Comparison of ENCODE assay signal across 20 cellular contexts in genomic region chr9:112021742-112022141, GRCh38.
DNase-seq lines count a peak whose midpoint lies in the region; ATAC-seq, FAIRE-seq and TF ChIP-seq lines count a peak whose summit lies in the region.
"Had no signal": no experiment of that assay in that cellular context is flagged by ENCODE, and none has a peak within 500 bp of the region (broad histone marks: within the 10 kb centered on the region; RNA-seq: fewer than 3 reads in every experiment).

No MANE protein-coding gene starts in this region.

- CTCF ChIA-PET in IMR-90 (lab: Yijun Ruan, JAX) (interaction anchor here (0.8 to 1.5 kb wide), 4 partner anchors 8 to 20 kb away, joined by 3 to 6 read pairs (median 4); no protein-coding TSS in a partner anchor), K562 (lab: Yijun Ruan, JAX; ENCODE audit: low intra/inter-chr PET ratio) (interaction anchor here (1.0 kb wide), 1 partner anchor 261 kb away, joined by 4 read pairs; no protein-coding TSS in a partner anchor)
- CTCF ChIA-PET in CD4-positive, alpha-beta memory T cell (lab: Charles Lee; ENCODE audit: partially characterized antibody), result interaction anchor here (1.2 to 2.0 kb wide), 2 partner anchors 13 to 53 kb away, joined by 4 to 5 read pairs; no protein-coding TSS in a partner anchor

- TF ChIP-seq RAD21 in IMR-90 (IDR thresholded peaks at IDR 0.05; ENCODE audit: low read length), result no peak
- TF ChIP-seq RAD21 in K562 (CRISPR knock-in tag; conservative IDR thresholded peaks at IDR 0.05 in 1 of 2, IDR thresholded peaks at IDR 0.05 in 1 of 2), result no peak

- H3K27me3 ChIP-seq in IMR-90 (ENCODE audit: control insufficient read depth, insufficient read depth, low read length) (no peaks in the 10 kb centered on the region), K562 (ENCODE audit: control insufficient read depth in 2 of 2, insufficient read depth in 2 of 2, low read length in 2 of 2) (no peaks in the 10 kb centered on the region), skeletal muscle tissue (ENCODE audit: control insufficient read depth in 3 of 3, insufficient read depth in 3 of 3, low read length in 3 of 3) (no peaks in the 10 kb centered on the region), aorta (ENCODE audit: control insufficient read depth in 1 of 2, insufficient read depth in 2 of 2, low read length in 1 of 2) (no peaks in the 10 kb centered on the region)
- no peaks in the 10 kb centered on the region for H3K27me3 ChIP-seq in CD4-positive, alpha-beta memory T cell (ENCODE audit: insufficient read depth, low read length)
- H3K27me3 ChIP-seq: gastroesophageal sphincter, testis had no signal

- no peak for TF ChIP-seq EP300 in K562 (IDR thresholded peaks at IDR 0.05; ENCODE audit: low read length)

- no peak for ATAC-seq in IMR-90 (ENCODE audit: low read depth)
- ATAC-seq in K562, result no peak
- peak; percentile 31 for ATAC-seq in left colon
- no peak for ATAC-seq in aorta (ENCODE audit: low FRiP score)
- ATAC-seq in GM18870 (IDR thresholded peaks at IDR 0.05; ENCODE audit: unreplicated experiment), result no peak
- no peak for ATAC-seq in HG03354 (IDR thresholded peaks at IDR 0.05; ENCODE audit: poor library complexity, severe bottlenecking, unreplicated experiment)
- ATAC-seq: activated T-cell treated with anti-CD3 and anti-CD28 coated beads, Interleukin-2, amount 50 U/mL, for 72 hours; gastroesophageal sphincter had no signal

- H3K27ac ChIP-seq in IMR-90 (ENCODE audit: insufficient read depth, low read length) (no peak overlapping the region), K562 (ENCODE audit: extremely low read depth, low read depth, low read length) (no peak overlapping the region), skeletal muscle tissue (ENCODE audit: low read depth, low read length) (peak overlapping the region; percentile 30), aorta (ENCODE audit: low read depth in 1 of 2, low read length in 2 of 2) (no peak overlapping the region)
- H3K27ac ChIP-seq in CD4-positive, alpha-beta memory T cell (ENCODE audit: low read depth, low read length), result no peak overlapping the region
- H3K27ac ChIP-seq: testis had no signal

- H4K8ac ChIP-seq in IMR-90 (ENCODE audit: low read depth in 2 of 2, low read length in 2 of 2), result peak overlapping the region in 1 of 2 experiments; percentile 61; a peak in 3 of 4 replicates

- H2BK5ac ChIP-seq in IMR-90 (ENCODE audit: low read depth, low read length, poor library complexity, severe bottlenecking), result peak overlapping the region; percentile 28

- H3K4me2 ChIP-seq in IMR-90 (ENCODE audit: low read depth, low read length), result no peak overlapping the region
- H3K4me2 ChIP-seq in K562 (ENCODE audit: insufficient read depth, low read length), result no peak overlapping the region
- H3K4me2 ChIP-seq: GM23338 had no signal

- intact Hi-C loops in IMR-90 (cut with micrococcal nuclease) (no loop called here), K562 (cut with micrococcal nuclease) (no loop called here), left colon (cut with DNase I, micrococcal nuclease) (no loop called here), aorta (cut with DNase I) (no loop called here)
- intact Hi-C loops in CD4-positive, alpha-beta memory T cell (cut with micrococcal nuclease), result no loop called here

- POLR2A ChIA-PET in IMR-90 (lab: Charles Lee; ENCODE audit: unreplicated experiment), result interaction anchor here (0.6 kb wide), 1 partner anchor 114 kb away, joined by 3 read pairs; no protein-coding TSS in a partner anchor
- POLR2A ChIA-PET in K562 (lab: Yijun Ruan, JAX), result interaction anchor here (0.7 to 1.6 kb wide), 3 partner anchors 14 to 471 kb away, joined by 3 to 6 read pairs (median 3); no protein-coding TSS in a partner anchor
- POLR2A ChIA-PET in CD4-positive, alpha-beta memory T cell (lab: Charles Lee; ENCODE audit: partially characterized antibody), result no interaction called here

- H3K79me1 ChIP-seq in IMR-90 (ENCODE audit: low read depth in 1 of 2, low read length in 2 of 2), result 0 out of 4 replicates have a peak, but pooled peaks cover 0 to 2% of the 10 kb centered on the region in 2 experiments

- no peak overlapping the region for H3K27ac Mint-ChIP-seq in CD4-positive, alpha-beta memory T cell
- H3K27ac Mint-ChIP-seq: activated naive CD8-positive, alpha-beta T cell; activated T-cell treated with anti-CD3 and anti-CD28 coated beads, Interleukin-2, amount 50 U/mL, for 72 hours; GM23338 had no signal

- H3K79me2 ChIP-seq in K562 (ENCODE audit: control insufficient read depth, insufficient read depth, low read length), result no peaks in the 10 kb centered on the region

- FAIRE-seq in K562 (lab: Jason Lieb, UNC), result no peak

- H2AFZ ChIP-seq in IMR-90 (replicated peaks; ENCODE audit: low read length, poor library complexity) (no peak overlapping the region), K562 (ENCODE audit: low read depth, low read length) (peak overlapping the region; percentile 61; the same call in 1 of the 2 replicates)
- H2AFZ ChIP-seq: GM23338 had no signal

- H4K5ac ChIP-seq in IMR-90 (ENCODE audit: low read depth, low read length), result peak overlapping the region; percentile 26; the same call in 1 of the 2 replicates

- TF ChIP-seq CTCF in IMR-90 (conservative IDR thresholded peaks at IDR 0.05; ENCODE audit: low read depth, low read length) (no peak), K562 (IDR thresholded peaks at IDR 0.05 in 2 of 3, conservative IDR thresholded peaks at IDR 0.05 in 1 of 3; ENCODE audit: insufficient read depth in 2 of 3, low read depth in 1 of 3, low read length in 3 of 3) (no peak)

- peak overlapping the region; percentile 54; the same call in 1 of the 2 replicates for H2BK120ac ChIP-seq in IMR-90 (ENCODE audit: low read depth, low read length)

- peaks cover 0 to 1% of the 10 kb centered on the region in 2 donors for H3K27me3 Mint-ChIP-seq in CD4-positive, alpha-beta memory T cell

- H3K4me3 ChIP-seq in IMR-90 (ENCODE audit: insufficient read depth, low read depth, low read length) (no peak overlapping the region), K562 (no peak overlapping the region), skeletal muscle tissue (ENCODE audit: low read length in 3 of 3) (no peak overlapping the region), aorta (ENCODE audit: low read length in 2 of 2) (no peak overlapping the region)
- H3K4me3 ChIP-seq in CD4-positive, alpha-beta memory T cell (ENCODE audit: low read length in 2 of 2), result no peak overlapping the region
- H3K4me3 ChIP-seq: gastroesophageal sphincter, GM23338, testis had no signal

- H2AK5ac ChIP-seq in IMR-90 (ENCODE audit: low read depth, low read length), result peak overlapping the region; percentile 43; the same call in 1 of the 2 replicates

- peak overlapping the region; percentile 25; the same call in 1 of the 2 replicates for H3K18ac ChIP-seq in IMR-90 (ENCODE audit: low read depth, low read length)

- H3K9ac ChIP-seq in IMR-90 (ENCODE audit: low read depth, low read length) (no peak overlapping the region), K562 (ENCODE audit: insufficient read depth in 1 of 2, low read depth in 2 of 2, low read length in 2 of 2) (no peak overlapping the region), skeletal muscle tissue (ENCODE audit: low read depth in 1 of 3, low read length in 3 of 3) (peak overlapping the region in 1 of 3 donors; percentile 12)

- no peaks in the 10 kb centered on the region for H3K9me3 Mint-ChIP-seq in CD4-positive, alpha-beta memory T cell
- H3K9me3 Mint-ChIP-seq: GM23338 had no signal

- no peak for DNase-seq in IMR-90
- no peak for DNase-seq in K562 (ENCODE audit: extremely low read depth in 1 of 4, low spot score in 3 of 4)
- DNase-seq in left colon, result no peak
- DNase-seq in aorta, result no peak
- no peak for DNase-seq in CD4-positive, alpha-beta memory T cell
- DNase-seq: activated CD4-positive, CD25-positive, alpha-beta regulatory T cell treated with anti-CD3 and anti-CD28 coated beads, Interleukin-2, amount 50 U/mL, for 72 hours; activated T-cell treated with anti-CD3 and anti-CD28 coated beads, Interleukin-2, amount 50 U/mL, for 72 hours; AML-193; cortex of kidney; MM.1S; NCI-H1694; NCI-H774; retina had no signal

- peaks cover 0 to 4% of the 10 kb centered on the region in 2 donors for H3K36me3 Mint-ChIP-seq in CD4-positive, alpha-beta memory T cell

- no peaks in the 10 kb centered on the region for H3K9me3 ChIP-seq in IMR-90 (ENCODE audit: control insufficient read depth, insufficient read depth, low read length)
- no peaks in the 10 kb centered on the region for H3K9me3 ChIP-seq in K562 (replicated peaks; ENCODE audit: control insufficient read depth, insufficient read depth, low read depth, low read length)
- H3K9me3 ChIP-seq in skeletal muscle tissue (ENCODE audit: control insufficient read depth in 3 of 3, low read length in 3 of 3), result no peaks in the 10 kb centered on the region
- H3K9me3 ChIP-seq in aorta (ENCODE audit: control insufficient read depth, low read length), result no peaks in the 10 kb centered on the region
- H3K9me3 ChIP-seq in CD4-positive, alpha-beta memory T cell (ENCODE audit: control insufficient read depth in 1 of 2, low read length in 2 of 2), result no peaks in the 10 kb centered on the region
- H3K9me3 ChIP-seq: gastroesophageal sphincter, testis had no signal

- in situ Hi-C loops in IMR-90 (cut with MboI; ENCODE audit: low sequenced_read_pairs) (no loop called here), K562 (cut with MboI) (no loop called here)

- peaks cover 6% of the 10 kb centered on the region for H3K4me1 ChIP-seq in IMR-90 (ENCODE audit: control insufficient read depth, insufficient read depth, low read length)
- H3K4me1 ChIP-seq in K562 (replicated peaks in 1 of 2; ENCODE audit: control insufficient read depth in 2 of 2, insufficient read depth in 2 of 2, low read length in 2 of 2), result no peaks in the 10 kb centered on the region; a peak in 1 of 5 replicates
- peaks cover 0 to 3% (median 0%) of the 10 kb centered on the region in 3 donors for H3K4me1 ChIP-seq in skeletal muscle tissue (ENCODE audit: control insufficient read depth in 3 of 3, insufficient read depth in 3 of 3, low read length in 3 of 3)
- no peaks in the 10 kb centered on the region for H3K4me1 ChIP-seq in aorta (ENCODE audit: control insufficient read depth in 1 of 2, insufficient read depth in 2 of 2, low read length in 2 of 2)
- no peaks in the 10 kb centered on the region for H3K4me1 ChIP-seq in CD4-positive, alpha-beta memory T cell (ENCODE audit: insufficient read depth, low read length)
- H3K4me1 ChIP-seq: testis had no signal

- WGBS in IMR-90 (ENCODE audit: extremely low coverage in 2 of 2, insufficient read length in 1 of 2), 2 experiments, result no CpG with 5 or more reads among the region's 2 CpGs
- 62% methylated on average over 2 of the region's 2 CpGs for WGBS in K562 (ENCODE audit: insufficient coverage, low coverage, missing lambda C conversion rate)
- 94 to 100% methylated on average over 2 of the region's 2 CpGs for WGBS in aorta, 2 donors

- no peak overlapping the region for H3K56ac ChIP-seq in IMR-90 (ENCODE audit: extremely low read depth, insufficient read depth, low read length)

- H3K4ac ChIP-seq in IMR-90 (ENCODE audit: low read depth, low read length), result peak overlapping the region; percentile 10; the same call in 1 of the 2 replicates

- H2BK20ac ChIP-seq in IMR-90 (ENCODE audit: low read depth, low read length), result peak overlapping the region; percentile 87; the same call in 1 of the 2 replicates

- dilution Hi-C loops in IMR-90 (cut with HindIII; ENCODE audit: low sequenced_read_pairs, unreplicated experiment), result no loop called here

- H4K20me1 ChIP-seq in IMR-90 (ENCODE audit: insufficient read depth, low read length) (no peaks in the 10 kb centered on the region), K562 (replicated peaks; ENCODE audit: control insufficient read depth, insufficient read depth, low read length) (no peaks in the 10 kb centered on the region)

- H3K23ac ChIP-seq in IMR-90 (ENCODE audit: low read depth, low read length), result peak overlapping the region; percentile 4; the same call in 1 of the 2 replicates

- H2BK15ac ChIP-seq in IMR-90 (ENCODE audit: low read depth, low read length), result peak overlapping the region; percentile 28; the same call in 2 of the 3 replicates

- no TSS peak for BruUV-seq in IMR-90 (replicated peaks; lab: Mats Ljungman, UMichigan)
- no TSS peak for BruUV-seq in K562 (replicated peaks; lab: Mats Ljungman, UMichigan)

- no peak overlapping the region for H2AK9ac ChIP-seq in IMR-90 (replicated peaks; ENCODE audit: low read depth, low read length, poor library complexity)

- no peak overlapping the region for H3K4me3 Mint-ChIP-seq in CD4-positive, alpha-beta memory T cell
- H3K4me3 Mint-ChIP-seq: activated naive CD8-positive, alpha-beta T cell; activated T-cell treated with anti-CD3 and anti-CD28 coated beads, Interleukin-2, amount 50 U/mL, for 72 hours; GM23338 had no signal

- H4K91ac ChIP-seq in IMR-90 (ENCODE audit: insufficient read depth, low read depth, low read length), result peak overlapping the region; percentile 38; the same call in 1 of the 2 replicates

- H3K9me1 ChIP-seq in IMR-90 (ENCODE audit: insufficient read depth, low read length) (no peaks in the 10 kb centered on the region), K562 (ENCODE audit: control insufficient read depth, insufficient read depth, low read length) (no peaks in the 10 kb centered on the region)

- 0 out of 2 replicates have a peak overlapping the region, but pooled peaks have one; percentile 23 for H3K14ac ChIP-seq in IMR-90 (replicated peaks; ENCODE audit: low read depth, low read length)

- no peaks in the 10 kb centered on the region for H3K36me3 ChIP-seq in IMR-90 (ENCODE audit: control insufficient read depth, insufficient read depth, low read length)
- H3K36me3 ChIP-seq in K562 (ENCODE audit: control insufficient read depth, insufficient read depth, low read length), result no peaks in the 10 kb centered on the region
- H3K36me3 ChIP-seq in skeletal muscle tissue (ENCODE audit: control insufficient read depth in 3 of 3, insufficient read depth in 3 of 3, low read length in 3 of 3), result no peaks in the 10 kb centered on the region
- no peaks in the 10 kb centered on the region for H3K36me3 ChIP-seq in aorta (ENCODE audit: control insufficient read depth in 1 of 2, insufficient read depth in 2 of 2, low read length in 1 of 2)
- no peaks in the 10 kb centered on the region for H3K36me3 ChIP-seq in CD4-positive, alpha-beta memory T cell (ENCODE audit: insufficient read depth, low read length)
- H3K36me3 ChIP-seq: gastroesophageal sphincter had no signal

- TF ChIP-seq POLR2A in IMR-90 (IDR thresholded peaks at IDR 0.05; ENCODE audit: low read depth, low read length), result no peak
- TF ChIP-seq POLR2A in K562 (conservative IDR thresholded peaks at IDR 0.05), result no peak

- H3K4me1 Mint-ChIP-seq in CD4-positive, alpha-beta memory T cell, result peaks cover 0 to 5% (median 5%) of the 10 kb centered on the region in 4 donors
- H3K4me1 Mint-ChIP-seq: GM23338 had no signal
